Comparison of ENCODE assay signal across 25 cellular contexts in genomic region chr7:131288446-131288845, GRCh38.
"Had no signal": no experiment of that assay in that cellular context is flagged by ENCODE, and none has a peak within 500 bp of the region (broad histone marks: within the 10 kb centered on the region; RNA-seq: fewer than 3 reads in every experiment).

No MANE protein-coding gene starts in this region.

- H3K27me3 ChIP-seq: SJSA1 had no signal

- H3K4me1 ChIP-seq: SJSA1 had no signal

- H3K27ac ChIP-seq: SJSA1 had no signal

- H3K36me3 ChIP-seq: SJSA1 had no signal

- H3K9me3 ChIP-seq: SJSA1 had no signal

- DNase-seq: activated CD4-positive, alpha-beta memory T cell treated with anti-CD3 and anti-CD28 coated beads for 36 hours; activated CD4-positive, alpha-beta T cell treated with anti-CD3 and anti-CD28 coated beads, Interleukin-2, amount 10 ng/mL, durations not matched to agents 7 days and 5 days; activated CD4-positive, CD25-positive, alpha-beta regulatory T cell; activated CD8-positive, alpha-beta memory T cell treated with anti-CD3 and anti-CD28 coated beads for 24 hours; activated effector memory CD4-positive, alpha-beta T cell treated with anti-CD3 and anti-CD28 coated beads, Interleukin-2, amount 50 U/mL, for 16 hours; activated naive CD4-positive, alpha-beta T cell treated with Interleukin-2 at 50 U/mL for 16 hours; activated naive CD8-positive, alpha-beta T cell treated with anti-CD3 and anti-CD28 coated beads, Interleukin-2, amount 50 U/mL, for 24 hours; activated T-cell treated with anti-CD3 and anti-CD28 coated beads, Interleukin-2, amount 50 U/mL, for 4 hours; amygdala; Karpas-422; MM.1S; NCI-H1105 treated with DMSO at 0.1 percent for 48 hours; NCI-H1436 treated with DMSO at 0.1 percent for 48 hours; NCI-H187; NCI-H2081; NCI-H510A treated with DMSO at 0.1 percent for 48 hours; NCI-H69; NK-92 treated with Interleukin-12 subunit alpha and Interleukin-12 subunit beta, amount 100 ng/mL, for 24 hours; OCI-M1; RPMI8226; SHP77 had no signal

- H3K4me3 ChIP-seq: SJSA1 had no signal

- ATAC-seq: activated naive CD4-positive, alpha-beta T cell treated with anti-CD3 and anti-CD28 coated beads, Interleukin-2, amount 50 U/mL, for 72 hours; activated naive CD8-positive, alpha-beta T cell treated with anti-CD3 and anti-CD28 coated beads, Interleukin-2, amount 50 U/mL, for 24 hours; activated T-cell treated with anti-CD3 and anti-CD28 coated beads, Interleukin-2, amount 50 U/mL, for 4 hours; Panc1; SK-N-SH treated with all-trans-retinoic acid at 6 μM for 48 hours had no signal
